In the genomic region with DNA sequence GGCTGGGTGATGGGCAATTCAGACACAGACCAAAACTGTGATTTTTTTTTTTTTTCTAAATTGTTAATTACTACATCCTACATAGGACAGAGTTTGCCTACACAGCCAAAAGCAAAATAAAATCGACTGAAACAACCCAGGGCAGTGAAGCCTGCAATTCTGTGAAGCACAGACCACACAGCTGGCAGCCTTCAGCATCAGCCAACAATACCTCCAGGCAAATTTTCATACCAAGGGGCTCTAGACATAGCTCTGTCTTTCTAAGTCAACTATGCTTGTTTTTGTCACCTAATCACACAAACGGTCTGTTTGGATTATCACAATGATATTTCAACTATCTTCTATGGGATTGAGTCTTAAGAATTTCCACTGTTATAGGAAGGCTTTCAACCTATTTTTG, we compare ENCODE assay signal across 1 cellular context.
TF ChIP-seq lines count a peak whose summit lies in the region.

No MANE protein-coding gene starts in this region.

TF ChIP-seq in SK-N-SH treated with all-trans-retinoic acid at 6 μM for 48 hours, 23 proteins besides CTCF, POLR2A, EP300 and RAD21 (continued from another document):
- TF ChIP-seq CSRNP3 (CRISPR knock-in tag; IDR thresholded peaks at IDR 0.05) (no peak), TCF4 (CRISPR knock-in tag; IDR thresholded peaks at IDR 0.05; ENCODE audit: borderline replicate concordance) (no peak), ZFP30 (CRISPR knock-in tag; IDR thresholded peaks at IDR 0.05) (no peak)
- TF ChIP-seq, protein P1, sequence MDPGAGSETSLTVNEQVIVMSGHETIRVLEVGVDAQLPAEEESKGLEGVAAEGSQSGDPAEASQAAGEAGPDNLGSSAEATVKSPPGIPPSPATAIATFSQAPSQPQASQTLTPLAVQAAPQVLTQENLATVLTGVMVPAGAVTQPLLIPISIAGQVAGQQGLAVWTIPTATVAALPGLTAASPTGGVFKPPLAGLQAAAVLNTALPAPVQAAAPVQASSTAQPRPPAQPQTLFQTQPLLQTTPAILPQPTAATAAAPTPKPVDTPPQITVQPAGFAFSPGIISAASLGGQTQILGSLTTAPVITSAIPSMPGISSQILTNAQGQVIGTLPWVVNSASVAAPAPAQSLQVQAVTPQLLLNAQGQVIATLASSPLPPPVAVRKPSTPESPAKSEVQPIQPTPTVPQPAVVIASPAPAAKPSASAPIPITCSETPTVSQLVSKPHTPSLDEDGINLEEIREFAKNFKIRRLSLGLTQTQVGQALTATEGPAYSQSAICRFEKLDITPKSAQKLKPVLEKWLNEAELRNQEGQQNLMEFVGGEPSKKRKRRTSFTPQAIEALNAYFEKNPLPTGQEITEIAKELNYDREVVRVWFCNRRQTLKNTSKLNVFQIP (CRISPR knock-in tag; IDR thresholded peaks at IDR 0.05; ENCODE audit: borderline replicate concordance, low read depth), result no peak
